ENCODE assay signal across 2 cellular contexts in genomic region chr7:98879198-98879988, GRCh38.
A peak's percentile ranks its signal among the peaks of the same experiment; 100 is the strongest.
TF ChIP-seq lines count a peak whose summit lies in the region.

No MANE protein-coding gene starts in this region.

TF ChIP-seq in Ishikawa, 13 proteins besides CTCF, POLR2A, EP300 and RAD21 (continued from another document):
- TF ChIP-seq REST (IDR thresholded peaks at IDR 0.05; ENCODE audit: low read depth) (no peak), TCF12 (IDR thresholded peaks at IDR 0.05; ENCODE audit: low read depth) (0 out of 2 replicates have a peak, but pooled peaks have one; percentile 2), TEAD4 (IDR thresholded peaks at IDR 0.05) (no peak), TAF1 (IDR thresholded peaks at IDR 0.05; ENCODE audit: low read depth) (no peak), CEBPB (IDR thresholded peaks at IDR 0.05) (no peak), ZBTB7A (IDR thresholded peaks at IDR 0.05; ENCODE audit: low read depth) (no peak)

TF ChIP-seq in HepG2, 621 proteins besides CTCF, POLR2A, EP300 and RAD21 (continued from another document and continues in another):
- TF ChIP-seq ARID3A (IDR thresholded peaks at IDR 0.05; ENCODE audit: low read depth, low read length) (no peak), HOXD1 (CRISPR knock-in tag; IDR thresholded peaks at IDR 0.05) (peak; percentile 7; the same call in 1 of the 2 replicates), POLR2G (IDR thresholded peaks at IDR 0.05; ENCODE audit: low read depth, low read length) (0 out of 2 replicates have a peak, but pooled peaks have one; percentile 6), SAFB2 (CRISPR knock-in tag; IDR thresholded peaks at IDR 0.05; ENCODE audit: borderline replicate concordance, low read depth) (0 out of 2 replicates have a peak, but pooled peaks have one; percentile 8), BCLAF1 (IDR thresholded peaks at IDR 0.05) (no peak), MTA3 (CRISPR knock-in tag; IDR thresholded peaks at IDR 0.05) (no peak), ZSCAN21 (CRISPR knock-in tag; IDR thresholded peaks at IDR 0.05; ENCODE audit: borderline replicate concordance) (no peak), SETDB1 (CRISPR knock-in tag; IDR thresholded peaks at IDR 0.05; ENCODE audit: borderline replicate concordance) (no peak), SKI (IDR thresholded peaks at IDR 0.05; ENCODE audit: partially characterized antibody) (peak; percentile 7), ZNF709 (CRISPR knock-in tag; IDR thresholded peaks at IDR 0.05) (0 out of 2 replicates have a peak, but pooled peaks have one; percentile 18), ATF4 (CRISPR knock-in tag; IDR thresholded peaks at IDR 0.05) (peak in 1 of 2 experiments; percentile 40; a peak in 1 of 4 replicates), KMT2B (CRISPR knock-in tag; IDR thresholded peaks at IDR 0.05) (0 out of 2 replicates have a peak, but pooled peaks have one; percentile 23), ETV5 (CRISPR knock-in tag; IDR thresholded peaks at IDR 0.05; ENCODE audit: borderline replicate concordance) (peak; percentile 87; the same call in 1 of the 2 replicates), NAIF1 (CRISPR knock-in tag; IDR thresholded peaks at IDR 0.05; ENCODE audit: borderline replicate concordance) (0 out of 2 replicates have a peak, but pooled peaks have one; percentile 34), GABPB1 (CRISPR knock-in tag; IDR thresholded peaks at IDR 0.05) (peak; percentile 68; the same call in 1 of the 2 replicates), CHCHD3 (CRISPR knock-in tag; IDR thresholded peaks at IDR 0.05) (peak; percentile 30; the same call in 1 of the 2 replicates), ZC3H13 (CRISPR knock-in tag; IDR thresholded peaks at IDR 0.05) (0 out of 2 replicates have a peak, but pooled peaks have one; percentile 4), SRSF1 (optimal IDR thresholded peaks at IDR 0.05; ENCODE audit: low read depth, low read length) (peak; percentile 6), FOXP4 (CRISPR knock-in tag; IDR thresholded peaks at IDR 0.05) (no peak), GABPA (IDR thresholded peaks at IDR 0.05; ENCODE audit: low read depth, low read length) (peak; percentile 56), GABPA (CRISPR knock-in tag; IDR thresholded peaks at IDR 0.05; ENCODE audit: low read depth) (peak; percentile 88), GATAD2A (CRISPR knock-in tag; IDR thresholded peaks at IDR 0.05) (0 out of 2 replicates have a peak, but pooled peaks have one; percentile 15), TARDBP (CRISPR knock-in tag; IDR thresholded peaks at IDR 0.05) (0 out of 2 replicates have a peak, but pooled peaks have one; percentile 18)
- TF ChIP-seq, protein P1, sequence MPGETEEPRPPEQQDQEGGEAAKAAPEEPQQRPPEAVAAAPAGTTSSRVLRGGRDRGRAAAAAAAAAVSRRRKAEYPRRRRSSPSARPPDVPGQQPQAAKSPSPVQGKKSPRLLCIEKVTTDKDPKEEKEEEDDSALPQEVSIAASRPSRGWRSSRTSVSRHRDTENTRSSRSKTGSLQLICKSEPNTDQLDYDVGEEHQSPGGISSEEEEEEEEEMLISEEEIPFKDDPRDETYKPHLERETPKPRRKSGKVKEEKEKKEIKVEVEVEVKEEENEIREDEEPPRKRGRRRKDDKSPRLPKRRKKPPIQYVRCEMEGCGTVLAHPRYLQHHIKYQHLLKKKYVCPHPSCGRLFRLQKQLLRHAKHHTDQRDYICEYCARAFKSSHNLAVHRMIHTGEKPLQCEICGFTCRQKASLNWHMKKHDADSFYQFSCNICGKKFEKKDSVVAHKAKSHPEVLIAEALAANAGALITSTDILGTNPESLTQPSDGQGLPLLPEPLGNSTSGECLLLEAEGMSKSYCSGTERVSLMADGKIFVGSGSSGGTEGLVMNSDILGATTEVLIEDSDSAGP (CRISPR knock-in tag; IDR thresholded peaks at IDR 0.05; ENCODE audit: borderline replicate concordance), result 0 out of 2 replicates have a peak, but pooled peaks have one; percentile 4
- TF ChIP-seq, protein P2, sequence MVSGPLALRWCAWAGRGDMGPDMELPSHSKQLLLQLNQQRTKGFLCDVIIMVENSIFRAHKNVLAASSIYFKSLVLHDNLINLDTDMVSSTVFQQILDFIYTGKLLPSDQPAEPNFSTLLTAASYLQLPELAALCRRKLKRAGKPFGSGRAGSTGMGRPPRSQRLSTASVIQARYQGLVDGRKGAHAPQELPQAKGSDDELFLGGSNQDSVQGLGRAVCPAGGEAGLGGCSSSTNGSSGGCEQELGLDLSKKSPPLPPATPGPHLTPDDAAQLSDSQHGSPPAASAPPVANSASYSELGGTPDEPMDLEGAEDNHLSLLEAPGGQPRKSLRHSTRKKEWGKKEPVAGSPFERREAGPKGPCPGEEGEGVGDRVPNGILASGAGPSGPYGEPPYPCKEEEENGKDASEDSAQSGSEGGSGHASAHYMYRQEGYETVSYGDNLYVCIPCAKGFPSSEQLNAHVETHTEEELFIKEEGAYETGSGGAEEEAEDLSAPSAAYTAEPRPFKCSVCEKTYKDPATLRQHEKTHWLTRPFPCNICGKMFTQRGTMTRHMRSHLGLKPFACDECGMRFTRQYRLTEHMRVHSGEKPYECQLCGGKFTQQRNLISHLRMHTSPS (CRISPR knock-in tag; IDR thresholded peaks at IDR 0.05; ENCODE audit: low read depth), result 0 out of 2 replicates have a peak, but pooled peaks have one; percentile 32
- TF ChIP-seq, protein P3, sequence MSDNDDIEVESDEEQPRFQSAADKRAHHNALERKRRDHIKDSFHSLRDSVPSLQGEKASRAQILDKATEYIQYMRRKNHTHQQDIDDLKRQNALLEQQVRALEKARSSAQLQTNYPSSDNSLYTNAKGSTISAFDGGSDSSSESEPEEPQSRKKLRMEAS (IDR thresholded peaks at IDR 0.05), result peak; percentile 38; the same call in 1 of the 2 replicates
- TF ChIP-seq, protein P4, sequence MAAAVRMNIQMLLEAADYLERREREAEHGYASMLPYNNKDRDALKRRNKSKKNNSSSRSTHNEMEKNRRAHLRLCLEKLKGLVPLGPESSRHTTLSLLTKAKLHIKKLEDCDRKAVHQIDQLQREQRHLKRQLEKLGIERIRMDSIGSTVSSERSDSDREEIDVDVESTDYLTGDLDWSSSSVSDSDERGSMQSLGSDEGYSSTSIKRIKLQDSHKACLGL (CRISPR knock-in tag; IDR thresholded peaks at IDR 0.05), result peak; percentile 33; the same call in 1 of the 2 replicates
- TF ChIP-seq, protein P5, sequence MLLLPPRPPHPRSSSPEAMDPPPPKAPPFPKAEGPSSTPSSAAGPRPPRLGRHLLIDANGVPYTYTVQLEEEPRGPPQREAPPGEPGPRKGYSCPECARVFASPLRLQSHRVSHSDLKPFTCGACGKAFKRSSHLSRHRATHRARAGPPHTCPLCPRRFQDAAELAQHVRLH (CRISPR knock-in tag; IDR thresholded peaks at IDR 0.05; ENCODE audit: borderline replicate concordance, low read depth), result 0 out of 2 replicates have a peak, but pooled peaks have one; percentile 8
- TF ChIP-seq, protein P6, sequence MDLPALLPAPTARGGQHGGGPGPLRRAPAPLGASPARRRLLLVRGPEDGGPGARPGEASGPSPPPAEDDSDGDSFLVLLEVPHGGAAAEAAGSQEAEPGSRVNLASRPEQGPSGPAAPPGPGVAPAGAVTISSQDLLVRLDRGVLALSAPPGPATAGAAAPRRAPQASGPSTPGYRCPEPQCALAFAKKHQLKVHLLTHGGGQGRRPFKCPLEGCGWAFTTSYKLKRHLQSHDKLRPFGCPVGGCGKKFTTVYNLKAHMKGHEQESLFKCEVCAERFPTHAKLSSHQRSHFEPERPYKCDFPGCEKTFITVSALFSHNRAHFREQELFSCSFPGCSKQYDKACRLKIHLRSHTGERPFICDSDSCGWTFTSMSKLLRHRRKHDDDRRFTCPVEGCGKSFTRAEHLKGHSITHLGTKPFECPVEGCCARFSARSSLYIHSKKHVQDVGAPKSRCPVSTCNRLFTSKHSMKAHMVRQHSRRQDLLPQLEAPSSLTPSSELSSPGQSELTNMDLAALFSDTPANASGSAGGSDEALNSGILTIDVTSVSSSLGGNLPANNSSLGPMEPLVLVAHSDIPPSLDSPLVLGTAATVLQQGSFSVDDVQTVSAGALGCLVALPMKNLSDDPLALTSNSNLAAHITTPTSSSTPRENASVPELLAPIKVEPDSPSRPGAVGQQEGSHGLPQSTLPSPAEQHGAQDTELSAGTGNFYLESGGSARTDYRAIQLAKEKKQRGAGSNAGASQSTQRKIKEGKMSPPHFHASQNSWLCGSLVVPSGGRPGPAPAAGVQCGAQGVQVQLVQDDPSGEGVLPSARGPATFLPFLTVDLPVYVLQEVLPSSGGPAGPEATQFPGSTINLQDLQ (CRISPR knock-in tag; IDR thresholded peaks at IDR 0.05), result 0 out of 2 replicates have a peak, but pooled peaks have one; percentile 0
- TF ChIP-seq, protein P7, sequence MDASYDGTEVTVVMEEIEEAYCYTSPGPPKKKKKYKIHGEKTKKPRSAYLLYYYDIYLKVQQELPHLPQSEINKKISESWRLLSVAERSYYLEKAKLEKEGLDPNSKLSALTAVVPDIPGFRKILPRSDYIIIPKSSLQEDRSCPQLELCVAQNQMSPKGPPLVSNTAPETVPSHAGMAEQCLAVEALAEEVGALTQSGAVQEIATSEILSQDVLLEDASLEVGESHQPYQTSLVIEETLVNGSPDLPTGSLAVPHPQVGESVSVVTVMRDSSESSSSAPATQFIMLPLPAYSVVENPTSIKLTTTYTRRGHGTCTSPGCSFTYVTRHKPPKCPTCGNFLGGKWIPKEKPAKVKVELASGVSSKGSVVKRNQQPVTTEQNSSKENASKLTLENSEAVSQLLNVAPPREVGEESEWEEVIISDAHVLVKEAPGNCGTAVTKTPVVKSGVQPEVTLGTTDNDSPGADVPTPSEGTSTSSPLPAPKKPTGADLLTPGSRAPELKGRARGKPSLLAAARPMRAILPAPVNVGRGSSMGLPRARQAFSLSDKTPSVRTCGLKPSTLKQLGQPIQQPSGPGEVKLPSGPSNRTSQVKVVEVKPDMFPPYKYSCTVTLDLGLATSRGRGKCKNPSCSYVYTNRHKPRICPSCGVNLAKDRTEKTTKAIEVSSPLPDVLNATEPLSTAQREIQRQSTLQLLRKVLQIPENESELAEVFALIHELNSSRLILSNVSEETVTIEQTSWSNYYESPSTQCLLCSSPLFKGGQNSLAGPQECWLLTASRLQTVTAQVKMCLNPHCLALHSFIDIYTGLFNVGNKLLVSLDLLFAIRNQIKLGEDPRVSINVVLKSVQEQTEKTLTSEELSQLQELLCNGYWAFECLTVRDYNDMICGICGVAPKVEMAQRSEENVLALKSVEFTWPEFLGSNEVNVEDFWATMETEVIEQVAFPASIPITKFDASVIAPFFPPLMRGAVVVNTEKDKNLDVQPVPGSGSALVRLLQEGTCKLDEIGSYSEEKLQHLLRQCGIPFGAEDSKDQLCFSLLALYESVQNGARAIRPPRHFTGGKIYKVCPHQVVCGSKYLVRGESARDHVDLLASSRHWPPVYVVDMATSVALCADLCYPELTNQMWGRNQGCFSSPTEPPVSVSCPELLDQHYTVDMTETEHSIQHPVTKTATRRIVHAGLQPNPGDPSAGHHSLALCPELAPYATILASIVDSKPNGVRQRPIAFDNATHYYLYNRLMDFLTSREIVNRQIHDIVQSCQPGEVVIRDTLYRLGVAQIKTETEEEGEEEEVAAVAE (CRISPR knock-in tag; IDR thresholded peaks at IDR 0.05; ENCODE audit: borderline replicate concordance), result no peak
- TF ChIP-seq, protein P8, sequence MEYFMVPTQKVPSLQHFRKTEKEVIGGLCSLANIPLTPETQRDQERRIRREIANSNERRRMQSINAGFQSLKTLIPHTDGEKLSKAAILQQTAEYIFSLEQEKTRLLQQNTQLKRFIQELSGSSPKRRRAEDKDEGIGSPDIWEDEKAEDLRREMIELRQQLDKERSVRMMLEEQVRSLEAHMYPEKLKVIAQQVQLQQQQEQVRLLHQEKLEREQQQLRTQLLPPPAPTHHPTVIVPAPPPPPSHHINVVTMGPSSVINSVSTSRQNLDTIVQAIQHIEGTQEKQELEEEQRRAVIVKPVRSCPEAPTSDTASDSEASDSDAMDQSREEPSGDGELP (IDR thresholded peaks at IDR 0.05; ENCODE audit: borderline replicate concordance, low read depth), result peak; percentile 84
